In the genomic region with DNA sequence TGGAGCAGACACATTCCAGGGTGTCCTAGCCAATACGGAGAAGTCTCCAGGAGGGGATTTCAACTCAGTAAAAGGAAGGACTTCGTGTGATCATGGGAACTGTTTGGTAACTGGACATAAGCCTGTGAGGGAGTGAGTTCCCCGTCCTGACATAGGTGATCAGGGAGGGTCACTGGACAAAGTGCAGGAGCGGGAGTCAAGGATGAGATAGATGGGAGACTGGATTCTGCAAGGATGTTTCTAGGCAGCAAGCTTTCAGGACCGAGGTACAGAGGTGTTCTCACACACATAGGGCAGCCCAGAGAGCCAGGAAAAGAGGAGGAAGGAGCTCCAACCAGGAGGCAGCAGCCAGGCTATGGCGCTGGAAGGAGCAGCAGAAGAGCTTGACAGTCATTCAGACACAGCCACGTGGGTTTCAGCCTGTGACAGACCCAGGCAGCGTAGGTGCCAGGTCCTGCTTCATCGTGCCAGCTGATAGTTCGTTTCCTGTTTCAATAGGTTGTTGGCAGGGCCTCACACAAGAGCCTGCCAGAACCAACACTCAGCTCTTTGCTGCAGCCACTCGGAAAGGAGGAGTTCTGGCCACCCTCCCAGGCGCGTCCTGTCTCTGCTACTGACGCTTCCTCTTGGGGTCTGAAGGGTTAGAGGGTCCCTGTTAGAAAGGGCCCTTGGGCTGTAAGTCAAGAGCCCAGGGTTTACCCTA, we compare ENCODE assay signal across 9 cellular contexts.
DNase-seq lines count a peak whose midpoint lies in the region; ATAC-seq, FAIRE-seq and TF ChIP-seq lines count a peak whose summit lies in the region.
"Had no signal": no experiment of that assay in that cellular context is flagged by ENCODE, and none has a peak within 500 bp of the region (broad histone marks: within the 10 kb centered on the region; RNA-seq: fewer than 3 reads in every experiment).

No MANE protein-coding gene starts in this region.

- peak in 12 of 14 donors; percentile 24 to 98 (median 66) for DNase-seq in C1 segment of cervical spinal cord (lab: John Stamatoyannopoulos, UW)
- DNase-seq in NCI-H226 = peak; percentile 12
- peak; percentile 95 for DNase-seq in endothelial cell of umbilical vein (ENCODE audit: low read depth, low spot score)
- DNase-seq in glomerular visceral epithelial cell (ENCODE audit: extremely low spot score) = no peak
- DNase-seq in NCI-H187 (lab: John Stamatoyannopoulos, UW) = no peak
- no peak for DNase-seq in HAP-1 (ENCODE audit: low spot score in 2 of 2)

- POLR2A ChIA-PET in endothelial cell of umbilical vein (lab: Charles Lee) = interaction anchor here (1.3 kb wide), 1 partner anchor 37 kb away, joined by 3 read pairs; no protein-coding TSS in a partner anchor

- H3K79me2 ChIP-seq in endothelial cell of umbilical vein (ENCODE audit: control insufficient read depth, insufficient read depth, low read length) = peaks cover 44% of the 10 kb centered on the region

- no peak for ATAC-seq in GM18505 (IDR thresholded peaks at IDR 0.05; ENCODE audit: unreplicated experiment)

- no peaks in the 10 kb centered on the region for H3K9me3 Mint-ChIP-seq in nephron

- H3K4me1 ChIP-seq in endothelial cell of umbilical vein (ENCODE audit: control insufficient read depth, extremely low read depth, insufficient read depth, low read length) (peaks cover 42% of the 10 kb centered on the region), HAP-1 (no peaks in the 10 kb centered on the region)

- H3K27ac ChIP-seq in endothelial cell of umbilical vein (ENCODE audit: insufficient read depth, low read depth, low read length) = peak overlapping the region; percentile 40

- TF ChIP-seq POLR2A in endothelial cell of umbilical vein (IDR thresholded peaks at IDR 0.05; ENCODE audit: low read depth, low read length) = no peak
- no peak for TF ChIP-seq POLR2A in GM18505 (IDR thresholded peaks at IDR 0.05; ENCODE audit: borderline replicate concordance, extremely low read depth, insufficient read depth, insufficient read length)

- peak overlapping the region; percentile 48 for H3K4me2 ChIP-seq in endothelial cell of umbilical vein (ENCODE audit: insufficient read depth, low read length)

- intact Hi-C loops in endothelial cell of umbilical vein (cut with micrococcal nuclease) = loop anchor here (1.0 to 2.0 kb wide), 3 partner anchors 10 to 187 kb away; no protein-coding TSS in a partner anchor

- TF ChIP-seq CTCF in endothelial cell of umbilical vein (IDR thresholded peaks at IDR 0.05; ENCODE audit: extremely low read depth in 1 of 2, insufficient read depth in 1 of 2, low read depth in 1 of 2, low read length in 2 of 2) (no peak), nephron (IDR thresholded peaks at IDR 0.05; ENCODE audit: unreplicated experiment in 3 of 3) (no peak)

- dilution Hi-C loops in endothelial cell of umbilical vein (cut with MboI; ENCODE audit: extremely low pct_ligation_motif_present, low sequenced_read_pairs) = no loop called here

- no peaks in the 10 kb centered on the region for H3K9me3 ChIP-seq in endothelial cell of umbilical vein (replicated peaks; ENCODE audit: control insufficient read depth, insufficient read depth, low read length)
- no peaks in the 10 kb centered on the region for H3K9me3 ChIP-seq in HAP-1

- H3K36me3 ChIP-seq in endothelial cell of umbilical vein (ENCODE audit: control insufficient read depth in 2 of 2, extremely low read depth in 1 of 2, insufficient read depth in 2 of 2, low read length in 2 of 2) (peaks cover 4 to 25% of the 10 kb centered on the region in 2 experiments), HAP-1 (replicated peaks) (peaks cover 12% of the 10 kb centered on the region)

- CTCF ChIA-PET in endothelial cell of umbilical vein (lab: Charles Lee) = interaction anchor here (0.6 to 2.3 kb wide), 15 partner anchors 9 to 297 kb away, joined by 3 to 22 read pairs (median 5); no protein-coding TSS in a partner anchor

- peaks cover 50% of the 10 kb centered on the region for H3K36me3 Mint-ChIP-seq in nephron (ENCODE audit: low read depth)

- no peak overlapping the region for H3K4me3 ChIP-seq in endothelial cell of umbilical vein (replicated peaks in 1 of 3; ENCODE audit: insufficient read depth in 1 of 3, low read depth in 1 of 3, low read length in 3 of 3)
- no peak overlapping the region for H3K4me3 ChIP-seq in HAP-1

- H3K27ac Mint-ChIP-seq in nephron = peak overlapping the region in 2 of 3 experiments; percentile 19 to 51

- H3K27me3 ChIP-seq in endothelial cell of umbilical vein (ENCODE audit: control insufficient read depth in 2 of 2, insufficient read depth in 2 of 2, low read length in 2 of 2) = no peaks in the 10 kb centered on the region
- H3K27me3 ChIP-seq in HAP-1 (ENCODE audit: low read depth) = no peaks in the 10 kb centered on the region

- H4K20me1 ChIP-seq in endothelial cell of umbilical vein (replicated peaks; ENCODE audit: control insufficient read depth, extremely low read depth, insufficient read depth, low read length) = peaks cover 11% of the 10 kb centered on the region

- in situ Hi-C loops in HAP-1 (cut with MboI; ENCODE audit: low sequenced_read_pairs) = no loop called here

- H3K27me3 Mint-ChIP-seq in nephron (ENCODE audit: low read depth) = no peaks in the 10 kb centered on the region

- no peak overlapping the region for H3K9ac ChIP-seq in endothelial cell of umbilical vein (replicated peaks; ENCODE audit: extremely low read depth, insufficient read depth, low read length)

- no peak overlapping the region for H2AFZ ChIP-seq in endothelial cell of umbilical vein (ENCODE audit: low read depth, low read length)

- no TSS peak for BruUV-seq in endothelial cell of umbilical vein (replicated peaks; lab: Mats Ljungman, UMichigan)

- peak; percentile 97 for FAIRE-seq in endothelial cell of umbilical vein (lab: Jason Lieb, UNC)
- FAIRE-seq: GM18507 had no signal

- peaks cover 81% of the 10 kb centered on the region for H3K4me1 Mint-ChIP-seq in nephron

- no peaks in the 10 kb centered on the region for H3K9me1 ChIP-seq in endothelial cell of umbilical vein (replicated peaks; ENCODE audit: control insufficient read depth, extremely low read depth, insufficient read depth, low read length)

- no peak overlapping the region for H3K4me3 Mint-ChIP-seq in nephron

TF ChIP-seq in endothelial cell of umbilical vein, 7 proteins besides CTCF, POLR2A, EP300 and RAD21:
- TF ChIP-seq MYC (IDR thresholded peaks at IDR 0.05; ENCODE audit: low read depth, low read length) (peak; percentile 79), JUN (IDR thresholded peaks at IDR 0.05; ENCODE audit: borderline replicate concordance, insufficient read depth, insufficient read length, low read depth) (no peak), GATA2 (IDR thresholded peaks at IDR 0.05; ENCODE audit: insufficient read depth, insufficient read length, low read depth, low read length) (no peak), POLR2AphosphoS5 (IDR thresholded peaks at IDR 0.05; ENCODE audit: insufficient read depth, low read depth, low read length) (peak; percentile 71), EZH2 (IDR thresholded peaks at IDR 0.05; ENCODE audit: borderline replicate concordance, low read depth, low read length, severe bottlenecking) (no peak), FOS (IDR thresholded peaks at IDR 0.05; ENCODE audit: borderline replicate concordance, insufficient read depth, low read length) (no peak)
- TF ChIP-seq, protein P1, sequence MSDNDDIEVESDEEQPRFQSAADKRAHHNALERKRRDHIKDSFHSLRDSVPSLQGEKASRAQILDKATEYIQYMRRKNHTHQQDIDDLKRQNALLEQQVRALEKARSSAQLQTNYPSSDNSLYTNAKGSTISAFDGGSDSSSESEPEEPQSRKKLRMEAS (IDR thresholded peaks at IDR 0.05; ENCODE audit: insufficient read depth, insufficient read length) = peak; percentile 97
TF ChIP-seq in endothelial cell of umbilical vein: peak in this region for 3.

Comparison
In these comparisons a context has a peak if more than half of its experiments do, and no peak if none do; other contexts are left out.
1. DNase-seq: peak in C1 segment of cervical spinal cord (12 of 14), NCI-H226 (single experiment) and endothelial cell of umbilical vein (single experiment); none in glomerular visceral epithelial cell (single experiment), NCI-H187 (0 of 2) and HAP-1 (0 of 2).